ENCODE assay signal across 22 cellular contexts in the genomic region with DNA sequence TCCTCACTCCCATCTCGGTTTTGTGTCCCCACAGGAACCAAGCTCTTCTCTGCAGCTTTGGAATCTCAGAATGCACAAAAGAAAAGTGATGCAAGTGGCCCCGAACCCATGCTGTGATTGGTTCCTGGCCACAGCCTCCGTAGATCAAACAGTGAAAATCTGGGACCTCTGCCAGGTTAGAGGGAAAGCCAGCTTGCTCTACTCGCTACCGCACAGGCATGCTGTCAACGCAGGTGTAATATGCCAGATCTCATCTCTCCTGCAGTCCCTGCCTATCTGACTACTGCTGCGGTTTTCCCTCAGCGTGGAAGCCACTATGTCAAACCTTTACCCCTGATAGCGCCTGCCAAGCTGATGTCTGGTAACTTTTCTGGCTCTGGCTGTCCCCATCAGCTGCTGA.
DNase-seq lines count a peak whose midpoint lies in the region; ATAC-seq, FAIRE-seq and TF ChIP-seq lines count a peak whose summit lies in the region.
"Had no signal": no experiment of that assay in that cellular context is flagged by ENCODE, and none has a peak within 500 bp of the region (broad histone marks: within the 10 kb centered on the region; RNA-seq: fewer than 3 reads in every experiment).

No MANE protein-coding gene starts in this region.

- H3K4me3 ChIP-seq in neural progenitor cell: no peak overlapping the region
- H3K4me3 ChIP-seq: dorsolateral prefrontal cortex, gastrocnemius medialis, testis had no signal

- no peaks in the 10 kb centered on the region for H4K20me1 ChIP-seq in neural progenitor cell (ENCODE audit: low read depth)

- no peaks in the 10 kb centered on the region for H3K4me1 ChIP-seq in neural progenitor cell
- H3K4me1 ChIP-seq: gastrocnemius medialis, testis had no signal

- peaks cover 4% of the 10 kb centered on the region for H3K27me3 Mint-ChIP-seq in neural progenitor cell (ENCODE audit: insufficient read depth, low read depth)
- H3K27me3 Mint-ChIP-seq: activated CD8-positive, alpha-beta memory T cell treated with anti-CD3 and anti-CD28 coated beads, Interleukin-2, amount 10 ng/mL, durations not matched to agents 7 days and 5 days; activated naive CD8-positive, alpha-beta T cell treated with anti-CD3 and anti-CD28 coated beads, Interleukin-2, amount 10 ng/mL, durations not matched to agents 7 days and 5 days; activated T-helper 17 cell treated with anti-CD3 and anti-CD28 coated beads, Interleukin-2, amount 50 U/mL, for 72 hours; stimulated activated memory B cell treated with anti-CD40 and anti-IgM and Interleukin-4, amounts not matched to agents 10 μg/mL and 1 μg/mL and 100 μg/mL, for 72 hours had no signal

- H3F3A ChIP-seq in neural progenitor cell (ENCODE audit: low read depth): no peaks in the 10 kb centered on the region

- H2AFZ ChIP-seq in neural progenitor cell (replicated peaks): peak overlapping the region; percentile 65

- DNase-seq in NCI-H2196 (lab: John Stamatoyannopoulos, UW; ENCODE audit: unreplicated experiment) (peak; percentile 15), NCI-H2196 treated with DMSO at 0.1 percent for 48 hours (lab: John Stamatoyannopoulos, UW; ENCODE audit: unreplicated experiment) (no peak), NCI-H1105 (lab: John Stamatoyannopoulos, UW) (peak; percentile 75), SHP77 (lab: John Stamatoyannopoulos, UW) (peak; percentile 45 to 63), neural progenitor cell (ENCODE audit: low spot score) (no peak), H54 (ENCODE audit: insufficient read length, low spot score) (no peak)
- DNase-seq: activated CD4-positive, alpha-beta T cell treated with anti-CD3 and anti-CD28 coated beads for 4 hours; activated CD8-positive, alpha-beta memory T cell treated with anti-CD3 and anti-CD28 coated beads, Interleukin-2, amount 10 ng/mL, durations not matched to agents 7 days and 5 days; activated naive CD8-positive, alpha-beta T cell treated with anti-CD3 and anti-CD28 coated beads, Interleukin-2, amount 10 ng/mL, durations not matched to agents 7 days and 5 days; DND-41; erythroblast; gastrocnemius medialis; right cardiac atrium had no signal

- H3K9ac ChIP-seq in neural progenitor cell: no peak overlapping the region
- H3K9ac ChIP-seq: KMS-11 had no signal

- H3K4me1 Mint-ChIP-seq in neural progenitor cell: no peaks in the 10 kb centered on the region
- H3K4me1 Mint-ChIP-seq: activated CD8-positive, alpha-beta memory T cell treated with anti-CD3 and anti-CD28 coated beads, Interleukin-2, amount 10 ng/mL, durations not matched to agents 7 days and 5 days; activated naive CD8-positive, alpha-beta T cell treated with anti-CD3 and anti-CD28 coated beads, Interleukin-2, amount 10 ng/mL, durations not matched to agents 7 days and 5 days; activated T-helper 17 cell treated with anti-CD3 and anti-CD28 coated beads, Interleukin-2, amount 50 U/mL, for 72 hours; CD14-positive monocyte; stimulated activated memory B cell treated with anti-CD40 and anti-IgM and Interleukin-4, amounts not matched to agents 10 μg/mL and 1 μg/mL and 100 μg/mL, for 72 hours had no signal

- no peak overlapping the region for H3K4me3 Mint-ChIP-seq in neural progenitor cell
- H3K4me3 Mint-ChIP-seq: activated CD8-positive, alpha-beta memory T cell treated with anti-CD3 and anti-CD28 coated beads, Interleukin-2, amount 10 ng/mL, durations not matched to agents 7 days and 5 days; activated naive CD8-positive, alpha-beta T cell treated with anti-CD3 and anti-CD28 coated beads, Interleukin-2, amount 10 ng/mL, durations not matched to agents 7 days and 5 days; activated T-helper 17 cell treated with anti-CD3 and anti-CD28 coated beads, Interleukin-2, amount 50 U/mL, for 72 hours; CD14-positive monocyte; stimulated activated memory B cell treated with anti-CD40 and anti-IgM and Interleukin-4, amounts not matched to agents 10 μg/mL and 1 μg/mL and 100 μg/mL, for 72 hours had no signal

- H3K27me3 ChIP-seq in neural progenitor cell: no peaks in the 10 kb centered on the region
- H3K27me3 ChIP-seq: gastrocnemius medialis, testis had no signal

- no peaks in the 10 kb centered on the region for H3K9me3 ChIP-seq in neural progenitor cell (ENCODE audit: low read depth)
- H3K9me3 ChIP-seq: gastrocnemius medialis, testis had no signal

- no peak for TF ChIP-seq POLR2A in H54 (IDR thresholded peaks at IDR 0.05; ENCODE audit: low read depth, low read length)

- no peak for TF ChIP-seq CTCF in neural progenitor cell (IDR thresholded peaks at IDR 0.05)

- H3K9me3 Mint-ChIP-seq in neural progenitor cell: peaks cover 2% of the 10 kb centered on the region

- H3K27ac ChIP-seq in neural progenitor cell: no peak overlapping the region
- H3K27ac ChIP-seq: dorsolateral prefrontal cortex, gastrocnemius medialis, KMS-11, testis had no signal

- ATAC-seq in GM19395 (IDR thresholded peaks at IDR 0.05; ENCODE audit: unreplicated experiment): no peak
- ATAC-seq in HG03432 (IDR thresholded peaks at IDR 0.05; ENCODE audit: unreplicated experiment): no peak
- ATAC-seq: activated CD8-positive, alpha-beta memory T cell treated with anti-CD3 and anti-CD28 coated beads, Interleukin-2, amount 10 ng/mL, durations not matched to agents 7 days and 5 days; activated T-helper 17 cell treated with anti-CD3 and anti-CD28 coated beads, Interleukin-2, amount 50 U/mL, for 72 hours; gastrocnemius medialis; right cardiac atrium; stimulated activated memory B cell treated with anti-CD40 and anti-IgM and Interleukin-4, amounts not matched to agents 10 μg/mL and 1 μg/mL and 100 μg/mL, for 72 hours had no signal

- no peak for FAIRE-seq in H54 (lab: Jason Lieb, UNC)
- FAIRE-seq: bronchial epithelial cell had no signal

- no peak overlapping the region for H3K27ac Mint-ChIP-seq in neural progenitor cell
- H3K27ac Mint-ChIP-seq: activated CD8-positive, alpha-beta memory T cell treated with anti-CD3 and anti-CD28 coated beads, Interleukin-2, amount 10 ng/mL, durations not matched to agents 7 days and 5 days; activated naive CD8-positive, alpha-beta T cell treated with anti-CD3 and anti-CD28 coated beads, Interleukin-2, amount 10 ng/mL, durations not matched to agents 7 days and 5 days; activated T-helper 17 cell treated with anti-CD3 and anti-CD28 coated beads, Interleukin-2, amount 50 U/mL, for 72 hours; CD14-positive monocyte; stimulated activated memory B cell treated with anti-CD40 and anti-IgM and Interleukin-4, amounts not matched to agents 10 μg/mL and 1 μg/mL and 100 μg/mL, for 72 hours had no signal

- no peaks in the 10 kb centered on the region for H3K36me3 ChIP-seq in neural progenitor cell
- H3K36me3 ChIP-seq: gastrocnemius medialis had no signal

- H3K36me3 Mint-ChIP-seq in neural progenitor cell: no peaks in the 10 kb centered on the region
- H3K36me3 Mint-ChIP-seq: activated CD8-positive, alpha-beta memory T cell treated with anti-CD3 and anti-CD28 coated beads, Interleukin-2, amount 10 ng/mL, durations not matched to agents 7 days and 5 days; activated naive CD8-positive, alpha-beta T cell treated with anti-CD3 and anti-CD28 coated beads, Interleukin-2, amount 10 ng/mL, durations not matched to agents 7 days and 5 days; CD14-positive monocyte; stimulated activated memory B cell treated with anti-CD40 and anti-IgM and Interleukin-4, amounts not matched to agents 10 μg/mL and 1 μg/mL and 100 μg/mL, for 72 hours had no signal

- H3K4me2 ChIP-seq in neural progenitor cell: no peak overlapping the region
- H3K4me2 ChIP-seq: KMS-11 had no signal

- no peaks in the 10 kb centered on the region for H3K79me2 ChIP-seq in neural progenitor cell (ENCODE audit: low read depth)

Comparison
In these comparisons a context has a peak if more than half of its experiments do, and no peak if none do; other contexts are left out.
1. DNase-seq: peak in NCI-H2196 (single experiment), NCI-H1105 (single experiment) and SHP77 (2 of 2); none in NCI-H2196 treated with DMSO at 0.1 percent for 48 hours (single experiment), neural progenitor cell (single experiment) and H54 (single experiment).